24 cellular contexts compared by ENCODE assay signal in the genomic region with DNA sequence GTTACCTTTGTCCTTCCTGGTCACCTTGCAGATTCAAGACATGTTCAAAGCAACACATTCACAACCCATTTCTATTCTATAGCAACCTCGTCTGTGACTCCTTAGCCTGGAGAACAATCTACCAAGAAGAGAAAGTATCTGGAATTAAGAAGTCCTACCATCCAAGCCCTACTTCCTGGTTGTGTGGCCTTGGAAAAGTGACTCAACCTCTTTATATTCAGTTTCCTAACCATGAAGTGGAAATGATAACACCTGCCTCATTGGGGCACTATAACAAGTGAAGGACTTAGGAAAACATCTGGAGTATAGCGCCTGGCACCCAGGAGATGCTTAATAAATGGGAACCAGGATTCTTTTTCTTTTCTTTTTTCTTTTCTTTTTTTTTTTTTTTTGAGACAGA. TPM values are rescaled to one million over a fixed set of nuclear protein-coding genes. Genes with fewer than 3 reads are reported as not detected.
DNase-seq lines count a peak whose midpoint lies in the region; ATAC-seq, FAIRE-seq and TF ChIP-seq lines count a peak whose summit lies in the region.
"Had no signal": no experiment of that assay in that cellular context is flagged by ENCODE, and none has a peak within 500 bp of the region (broad histone marks: within the 10 kb centered on the region; RNA-seq: fewer than 3 reads in every experiment).

No MANE protein-coding gene starts in this region.

- peaks cover 0 to 3% of the 10 kb centered on the region in 2 donors for H3K4me1 ChIP-seq in small intestine (ENCODE audit: control insufficient read depth in 2 of 2, insufficient read depth in 1 of 2, low read depth in 1 of 2, low read length in 1 of 2)

- no peaks in the 10 kb centered on the region for H3K9me3 ChIP-seq in small intestine (ENCODE audit: control insufficient read depth, low read depth)

- no peak for ATAC-seq in GM19395 (IDR thresholded peaks at IDR 0.05; ENCODE audit: unreplicated experiment)
- no peak for ATAC-seq in GM21447 (IDR thresholded peaks at IDR 0.05; ENCODE audit: unreplicated experiment)
- no peak for ATAC-seq in HG02870 (IDR thresholded peaks at IDR 0.05; ENCODE audit: unreplicated experiment)
- ATAC-seq: Panc1, T-cell had no signal

- 77 to 84% (median 79%) methylated on average over 2 of the region's 2 CpGs for WGBS in small intestine, 3 donors

- no peak for TF ChIP-seq CTCF in epithelial cell of esophagus (IDR thresholded peaks at IDR 0.05; ENCODE audit: insufficient read depth, low read depth, low read length, missing control alignments)

- no peak overlapping the region for H3K4me3 ChIP-seq in epithelial cell of esophagus (ENCODE audit: low read length)
- no peak overlapping the region for H3K4me3 ChIP-seq in small intestine (ENCODE audit: low read depth in 1 of 2, low read length in 2 of 2)

- FAIRE-seq in small intestine (lab: Jason Lieb, UNC): no peak
- FAIRE-seq: G401.6, GM12892, H54 had no signal

- H3K27me3 ChIP-seq in small intestine (ENCODE audit: control insufficient read depth in 2 of 2, insufficient read depth in 2 of 2, low read length in 2 of 2): peaks cover 0 to 3% of the 10 kb centered on the region in 2 donors

- peak; percentile 8 for DNase-seq in NCI-H2029 (lab: John Stamatoyannopoulos, UW)
- DNase-seq in NCI-H2029 treated with DMSO at 0.1 percent for 48 hours (lab: John Stamatoyannopoulos, UW): no peak
- DNase-seq in HT-29 (ENCODE audit: low spot score): peak; percentile 10
- DNase-seq in epithelial cell of esophagus (ENCODE audit: low read depth): peak; percentile 51
- peak; percentile 26 for DNase-seq in small intestine
- DNase-seq: AML-193; IMR-90; NCI-H1694; NCI-H524; NCI-H774; NK-92 treated with Interleukin-12 subunit alpha and Interleukin-12 subunit beta, amount 100 ng/mL, for 24 hours; T-cell had no signal

- H3K27ac ChIP-seq in small intestine (ENCODE audit: low read depth in 1 of 2, low read length in 1 of 2): no peak overlapping the region
- H3K27ac ChIP-seq: C4-2B, HL-60 had no signal

- no peaks in the 10 kb centered on the region for H3K36me3 ChIP-seq in small intestine (ENCODE audit: control insufficient read depth in 2 of 2, insufficient read depth in 2 of 2, low read length in 2 of 2)

RNA-seq across cellular contexts. Expression of a gene that starts 36.5 kb away (rescaled TPM):
- 25.3 and 26.0 TPM in 2 replicates for total RNA-seq in HT-29 (2014; rRNA removed; shearing (Covaris generic))
- 10 to 100 TPM; 24.0 to 38.8 (median 29.7) TPM for polyA plus RNA-seq in small intestine

RNA-seq across cellular contexts. Expression of a gene that starts 50.7 kb away (rescaled TPM):
- 1.8 and 2.0 TPM in 2 replicates for total RNA-seq in HT-29 (2014; rRNA removed; shearing (Covaris generic))
- 1 to 10 TPM in 2 of 3 donors, under 1 TPM in 1; 0.81 to 4.7 (median 1.3) TPM for polyA plus RNA-seq in small intestine
- total RNA-seq: A172, HT1080, IMR-90 had no signal
- polyA plus RNA-seq: AG04450, IMR-90 had no signal
